ENCODE assay signal across 8 cellular contexts in genomic region chr3:39146083-39146501, GRCh38. TPM values are rescaled to one million over a fixed set of nuclear protein-coding genes. Genes with fewer than 3 reads are reported as not detected.
DNase-seq lines count a peak whose midpoint lies in the region; ATAC-seq and TF ChIP-seq lines count a peak whose summit lies in the region.
"Had no signal": no experiment of that assay in that cellular context is flagged by ENCODE, and none has a peak within 500 bp of the region (broad histone marks: within the 10 kb centered on the region; RNA-seq: fewer than 3 reads in every experiment).

No MANE protein-coding gene starts in this region.

- 0 out of 2 replicates have a peak overlapping the region, but pooled peaks have one; percentile 17 for H3K27ac Mint-ChIP-seq in GM23338
- H3K27ac Mint-ChIP-seq in activated CD8-positive, alpha-beta memory T cell treated with anti-CD3 and anti-CD28 coated beads, Interleukin-2, amount 10 ng/mL, durations not matched to agents 7 days and 5 days, result peak overlapping the region; percentile 95
- peak overlapping the region; percentile 87 for H3K27ac Mint-ChIP-seq in stimulated activated memory B cell treated with anti-CD40 and anti-IgM and Interleukin-4, amounts not matched to agents 10 μg/mL and 1 μg/mL and 100 μg/mL, for 72 hours

- no peak overlapping the region for H3K27ac ChIP-seq in GM23338 (ENCODE audit: low read depth)
- H3K27ac ChIP-seq in right atrium auricular region, result peak overlapping the region; percentile 79 to 82

- no peaks in the 10 kb centered on the region for H3K9me3 ChIP-seq in right atrium auricular region

- no peak for TF ChIP-seq CTCF in GM23338 (conservative IDR thresholded peaks at IDR 0.05; ENCODE audit: low read depth in 2 of 2)
- TF ChIP-seq CTCF in right atrium auricular region (IDR thresholded peaks at IDR 0.05), result peak in 1 of 2 donors; percentile 13

- H3K4me1 Mint-ChIP-seq in GM23338, result peaks cover 55% of the 10 kb centered on the region
- H3K4me1 Mint-ChIP-seq in activated CD8-positive, alpha-beta memory T cell treated with anti-CD3 and anti-CD28 coated beads, Interleukin-2, amount 10 ng/mL, durations not matched to agents 7 days and 5 days, result peaks cover 60% of the 10 kb centered on the region
- peaks cover 87% of the 10 kb centered on the region for H3K4me1 Mint-ChIP-seq in stimulated activated memory B cell treated with anti-CD40 and anti-IgM and Interleukin-4, amounts not matched to agents 10 μg/mL and 1 μg/mL and 100 μg/mL, for 72 hours

- H3K4me3 ChIP-seq in GM23338 (no peak overlapping the region), right atrium auricular region (no peak overlapping the region)

- no peak overlapping the region for H2AFZ ChIP-seq in GM23338

- H3K9me2 ChIP-seq in GM23338 (ENCODE audit: insufficient read depth), result no peaks in the 10 kb centered on the region

- H3K4me1 ChIP-seq in GM23338 (ENCODE audit: insufficient read depth) (peaks cover 45% of the 10 kb centered on the region), right atrium auricular region (peaks cover 0 to 99% of the 10 kb centered on the region in 2 donors)

- CTCF ChIA-PET in activated CD8-positive, alpha-beta memory T cell treated with anti-CD3 and anti-CD28 coated beads, Interleukin-2, amount 10 ng/mL, durations not matched to agents 7 days and 5 days (lab: Charles Lee), result interaction anchor here (1.0 to 2.0 kb wide), 5 partner anchors 12 to 142 kb away, joined by 3 to 11 read pairs (median 3); no protein-coding TSS in a partner anchor

- H3K9me3 Mint-ChIP-seq in GM23338, result no peaks in the 10 kb centered on the region
- no peaks in the 10 kb centered on the region for H3K9me3 Mint-ChIP-seq in activated CD8-positive, alpha-beta memory T cell treated with anti-CD3 and anti-CD28 coated beads, Interleukin-2, amount 10 ng/mL, durations not matched to agents 7 days and 5 days (ENCODE audit: low read depth)
- H3K9me3 Mint-ChIP-seq in stimulated activated memory B cell treated with anti-CD40 and anti-IgM and Interleukin-4, amounts not matched to agents 10 μg/mL and 1 μg/mL and 100 μg/mL, for 72 hours, result no peaks in the 10 kb centered on the region

- DNase-seq in GM23338 (ENCODE audit: low spot score) (no peak), right atrium auricular region (ENCODE audit: low spot score) (no peak), putamen (ENCODE audit: low spot score) (no peak), NCI-H128 (lab: John Stamatoyannopoulos, UW; ENCODE audit: unreplicated experiment) (no peak)
- peak; percentile 33 for DNase-seq in activated CD8-positive, alpha-beta memory T cell treated with anti-CD3 and anti-CD28 coated beads, Interleukin-2, amount 10 ng/mL, durations not matched to agents 7 days and 5 days

- H3K27me3 ChIP-seq in GM23338 (ENCODE audit: insufficient read depth), result no peaks in the 10 kb centered on the region
- H3K27me3 ChIP-seq in right atrium auricular region, result no peaks in the 10 kb centered on the region

- ATAC-seq in GM23338 (no peak), HG03565 (IDR thresholded peaks at IDR 0.05; ENCODE audit: unreplicated experiment) (no peak)
- ATAC-seq in activated CD8-positive, alpha-beta memory T cell treated with anti-CD3 and anti-CD28 coated beads, Interleukin-2, amount 10 ng/mL, durations not matched to agents 7 days and 5 days, result no peak
- ATAC-seq in stimulated activated memory B cell treated with anti-CD40 and anti-IgM and Interleukin-4, amounts not matched to agents 10 μg/mL and 1 μg/mL and 100 μg/mL, for 72 hours, result no peak

- H3K36me3 ChIP-seq in GM23338 (ENCODE audit: insufficient read depth) (peaks cover 17% of the 10 kb centered on the region; the same call in 1 of the 2 replicates), right atrium auricular region (peaks cover 58% of the 10 kb centered on the region)

- H3K4me3 Mint-ChIP-seq in GM23338, result no peak overlapping the region
- no peak overlapping the region for H3K4me3 Mint-ChIP-seq in activated CD8-positive, alpha-beta memory T cell treated with anti-CD3 and anti-CD28 coated beads, Interleukin-2, amount 10 ng/mL, durations not matched to agents 7 days and 5 days
- H3K4me3 Mint-ChIP-seq in stimulated activated memory B cell treated with anti-CD40 and anti-IgM and Interleukin-4, amounts not matched to agents 10 μg/mL and 1 μg/mL and 100 μg/mL, for 72 hours, result peak overlapping the region; percentile 55

- no peaks in the 10 kb centered on the region for H3F3A ChIP-seq in GM23338 (replicated peaks; ENCODE audit: low read depth)

- peaks cover 7% of the 10 kb centered on the region for H4K20me1 ChIP-seq in GM23338 (replicated peaks; ENCODE audit: insufficient read depth)

- H3K36me3 Mint-ChIP-seq in GM23338 (ENCODE audit: low read depth), result peaks cover 42% of the 10 kb centered on the region
- peaks cover 37% of the 10 kb centered on the region for H3K36me3 Mint-ChIP-seq in activated CD8-positive, alpha-beta memory T cell treated with anti-CD3 and anti-CD28 coated beads, Interleukin-2, amount 10 ng/mL, durations not matched to agents 7 days and 5 days
- H3K36me3 Mint-ChIP-seq in stimulated activated memory B cell treated with anti-CD40 and anti-IgM and Interleukin-4, amounts not matched to agents 10 μg/mL and 1 μg/mL and 100 μg/mL, for 72 hours, result peaks cover 49% of the 10 kb centered on the region

- no peak overlapping the region for H3K4me2 ChIP-seq in GM23338

- peaks cover 44% of the 10 kb centered on the region for H3K79me2 ChIP-seq in GM23338 (replicated peaks; ENCODE audit: insufficient read depth)

- H3K27me3 Mint-ChIP-seq in GM23338 (ENCODE audit: insufficient read depth, low read depth, poor library complexity), result peaks cover 19% of the 10 kb centered on the region
- H3K27me3 Mint-ChIP-seq in activated CD8-positive, alpha-beta memory T cell treated with anti-CD3 and anti-CD28 coated beads, Interleukin-2, amount 10 ng/mL, durations not matched to agents 7 days and 5 days, result no peaks in the 10 kb centered on the region
- no peaks in the 10 kb centered on the region for H3K27me3 Mint-ChIP-seq in stimulated activated memory B cell treated with anti-CD40 and anti-IgM and Interleukin-4, amounts not matched to agents 10 μg/mL and 1 μg/mL and 100 μg/mL, for 72 hours

TF ChIP-seq in GM23338, 12 proteins besides CTCF, POLR2A, EP300 and RAD21 (continues in another document):
- TF ChIP-seq ETS1 (IDR thresholded peaks at IDR 0.05), result no peak
- no peak for TF ChIP-seq EZH2 (IDR thresholded peaks at IDR 0.05; ENCODE audit: low read depth, unreplicated experiment)
- no peak for TF ChIP-seq EZH2phosphoT487 (IDR thresholded peaks at IDR 0.05; ENCODE audit: unreplicated experiment)
- no peak for TF ChIP-seq NANOG (IDR thresholded peaks at IDR 0.05; ENCODE audit: borderline replicate concordance)
- TF ChIP-seq ZNF114 (CRISPR knock-in tag; IDR thresholded peaks at IDR 0.05), result no peak
- no peak for TF ChIP-seq POLR2AphosphoS5 (IDR thresholded peaks at IDR 0.05; ENCODE audit: low read depth)
- no peak for TF ChIP-seq ZNF331 (CRISPR knock-in tag; IDR thresholded peaks at IDR 0.05; ENCODE audit: low read depth)
- TF ChIP-seq JUNB (IDR thresholded peaks at IDR 0.05; ENCODE audit: unreplicated experiment), result no peak

RNA-seq across cellular contexts. Expression of gene CSRNP1, which starts 7.3 kb away (rescaled TPM):
- total RNA-seq in GM23338 (2014; rRNA removed; shearing (Covaris generic)), result 8.3 and 10.0 TPM in 2 replicates
- polyA plus RNA-seq in GM23338 (2016; fragmentation: Nextera tagmentation; extraction: Ambion mirVana), result 4.7 and 4.9 TPM in 2 replicates
- 10 to 100 TPM; 15.6 to 20.2 TPM for total RNA-seq in activated CD8-positive, alpha-beta memory T cell treated with anti-CD3 and anti-CD28 coated beads, Interleukin-2, amount 10 ng/mL, durations not matched to agents 7 days and 5 days
- total RNA-seq in right atrium auricular region, result 10 to 100 TPM; 48.0 to 49.5 TPM

RNA-seq across cellular contexts. Expression of gene TTC21A, which starts 38.6 kb away (rescaled TPM):
- total RNA-seq in GM23338 (2014; rRNA removed; shearing (Covaris generic)), result 2.0 and 2.1 TPM in 2 replicates
- 1.8 and 2.5 TPM in 2 replicates for polyA plus RNA-seq in GM23338 (2016; fragmentation: Nextera tagmentation; extraction: Ambion mirVana)
- 1 to 10 TPM; 1.9 to 8.3 TPM for total RNA-seq in activated CD8-positive, alpha-beta memory T cell treated with anti-CD3 and anti-CD28 coated beads, Interleukin-2, amount 10 ng/mL, durations not matched to agents 7 days and 5 days
- 1 to 10 TPM in 1 of 2 donors, under 1 TPM in 1; 0.85 to 1.8 TPM for total RNA-seq in right atrium auricular region

RNA-seq across cellular contexts. Expression of gene GORASP1, which starts 38.7 kb away (rescaled TPM):
- total RNA-seq in GM23338 (2014; rRNA removed; shearing (Covaris generic)), result 32.7 and 38.3 TPM in 2 replicates
- polyA plus RNA-seq in GM23338 (2016; fragmentation: Nextera tagmentation; extraction: Ambion mirVana), result 8.5 and 10.3 TPM in 2 replicates
- total RNA-seq in activated CD8-positive, alpha-beta memory T cell treated with anti-CD3 and anti-CD28 coated beads, Interleukin-2, amount 10 ng/mL, durations not matched to agents 7 days and 5 days, result 10 to 100 TPM; 28.8 to 32.0 TPM
- total RNA-seq in right atrium auricular region, result 10 to 100 TPM; 34.3 to 38.8 TPM

RNA-seq across cellular contexts. Expression of gene XIRP1, which starts 46.3 kb away (rescaled TPM):
- not detected in 2 replicates for total RNA-seq in GM23338 (2014; rRNA removed; shearing (Covaris generic))
- polyA plus RNA-seq in GM23338 (2016; fragmentation: Nextera tagmentation; extraction: Ambion mirVana), result 0.03 TPM in 1 of 2 replicates, not detected in the other
- total RNA-seq in activated CD8-positive, alpha-beta memory T cell treated with anti-CD3 and anti-CD28 coated beads, Interleukin-2, amount 10 ng/mL, durations not matched to agents 7 days and 5 days, result 1 to 10 TPM in 1 of 2 experiments, under 1 TPM in 1; 0.06 to 1.0 TPM
- total RNA-seq in right atrium auricular region, result 1,000 to 10,000 TPM in 1 of 2 donors, 100 to 1,000 TPM in 1; 319 to 1,274 TPM
- total RNA-seq: H1 had no signal
- polyA plus RNA-seq: H1 had no signal

Comparison
In these comparisons a context has a peak if more than half of its experiments do, and no peak if none do; other contexts are left out.
1. H3K27ac Mint-ChIP-seq: peak in every context shown above with its lines; median percentile 95 in activated CD8-positive, alpha-beta memory T cell treated with anti-CD3 and anti-CD28 coated beads, Interleukin-2, amount 10 ng/mL, durations not matched to agents 7 days and 5 days; 87 in stimulated activated memory B cell treated with anti-CD40 and anti-IgM and Interleukin-4, amounts not matched to agents 10 μg/mL and 1 μg/mL and 100 μg/mL, for 72 hours; 17 in GM23338.